In the genomic region with DNA sequence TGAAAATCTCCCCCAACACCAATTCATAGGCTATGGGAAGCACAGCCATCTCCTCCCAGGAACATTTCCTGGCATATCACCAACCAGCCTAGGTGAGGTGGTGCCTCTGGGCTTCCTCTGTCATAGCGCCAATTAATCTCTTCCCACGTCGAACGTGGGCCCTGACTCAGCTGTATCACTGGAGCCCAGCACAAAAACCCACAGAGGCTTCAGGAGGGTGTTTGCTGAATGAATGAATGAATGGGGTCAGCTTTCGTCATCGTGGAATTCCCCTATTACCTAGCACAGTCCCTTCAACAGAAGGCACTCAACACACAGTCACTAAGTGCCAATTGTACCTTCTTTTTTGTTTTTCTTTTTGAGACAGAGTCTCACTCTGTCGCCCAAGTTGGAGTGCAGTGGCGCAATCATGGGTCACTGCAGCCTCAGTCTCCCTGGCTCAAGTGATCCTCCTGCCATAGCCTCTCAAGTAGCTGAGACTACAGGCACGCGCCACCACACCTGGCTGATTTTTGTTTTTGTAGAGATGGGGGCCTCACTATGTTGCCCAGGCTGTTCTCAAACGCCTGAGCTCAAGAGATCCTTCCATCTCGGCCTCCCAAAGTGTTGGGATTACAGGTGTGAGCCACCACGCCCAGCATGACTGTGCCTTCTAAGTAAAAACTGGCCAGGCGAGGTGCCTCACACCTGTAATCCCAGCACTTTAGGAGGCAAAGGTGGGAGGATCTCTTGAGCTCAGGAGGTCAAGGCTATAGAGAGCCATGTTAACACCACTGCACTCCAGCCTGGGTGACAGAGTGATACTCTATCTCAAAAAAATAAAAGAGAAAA, we compare ENCODE assay signal across 1 cellular context.
A peak's percentile ranks its signal among the peaks of the same experiment; 100 is the strongest.
TF ChIP-seq lines count a peak whose summit lies in the region.

No MANE protein-coding gene starts in this region.

TF ChIP-seq in K562, 482 proteins besides CTCF, POLR2A, EP300 and RAD21:
- TF ChIP-seq ETV1 (tag; conservative IDR thresholded peaks at IDR 0.05; ENCODE audit: low read depth) (no peak), FOXP1 (CRISPR knock-in tag; IDR thresholded peaks at IDR 0.05) (no peak), ZBTB1 (CRISPR knock-in tag; IDR thresholded peaks at IDR 0.05; ENCODE audit: borderline replicate concordance, low read depth) (no peak), NR1H2 (CRISPR knock-in tag; IDR thresholded peaks at IDR 0.05) (no peak), ZNF24 (IDR thresholded peaks at IDR 0.05) (peak; percentile 57; the same call in 1 of the 2 replicates), NFIC (IDR thresholded peaks at IDR 0.05) (0 out of 2 replicates have a peak, but pooled peaks have one; percentile 6), ZKSCAN3 (CRISPR knock-in tag; IDR thresholded peaks at IDR 0.05) (no peak), RBM34 (IDR thresholded peaks at IDR 0.05; ENCODE audit: borderline replicate concordance, insufficient read depth, low read length) (no peak)
- TF ChIP-seq, protein P1, sequence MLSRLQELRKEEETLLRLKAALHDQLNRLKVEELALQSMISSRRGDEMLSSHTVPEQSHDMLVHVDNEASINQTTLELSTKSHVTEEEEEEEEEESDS (CRISPR knock-in tag; IDR thresholded peaks at IDR 0.05): no peak
TF ChIP-seq in K562: peak in this region for 2.
